Comparison of ENCODE assay signal across 11 cellular contexts in the genomic region with DNA sequence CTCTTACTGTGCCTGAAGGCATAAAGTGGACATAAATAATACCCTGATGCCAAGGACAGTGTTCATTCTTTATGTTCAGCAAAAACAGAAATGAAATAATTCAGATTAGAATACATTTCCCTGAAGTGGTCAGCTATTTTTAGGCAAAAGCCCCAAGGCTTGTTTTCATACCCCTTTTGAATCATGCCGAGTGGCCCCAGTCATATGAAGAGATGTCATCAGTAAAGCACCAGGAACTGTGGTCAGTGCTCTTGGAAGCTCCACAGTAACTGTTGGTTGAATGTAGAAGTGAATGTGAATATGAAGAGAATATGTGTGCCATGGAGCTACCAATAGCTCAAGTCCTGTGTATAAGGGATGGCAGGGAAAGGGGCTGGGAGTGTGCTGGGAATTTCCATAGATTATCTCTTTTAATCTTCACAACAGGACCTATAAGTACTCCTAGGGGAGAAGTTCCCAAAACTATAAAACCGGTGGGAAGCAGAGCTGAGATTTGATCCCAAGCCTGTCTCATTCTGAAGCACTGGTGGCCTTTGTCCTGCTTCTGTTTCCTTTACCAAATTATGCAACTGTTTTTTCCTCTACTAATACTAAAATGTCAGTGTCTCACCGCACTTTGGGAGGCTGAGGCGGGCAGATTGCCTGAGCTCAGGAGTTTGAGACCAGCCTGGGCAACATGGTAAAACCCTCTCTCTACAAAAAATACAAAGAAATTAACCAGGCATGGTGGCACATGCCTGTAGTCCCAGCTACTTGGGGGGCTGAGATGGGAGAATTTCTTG. TPM values are rescaled to one million over a fixed set of nuclear protein-coding genes. Genes with fewer than 3 reads are reported as not detected.
DNase-seq lines count a peak whose midpoint lies in the region; ATAC-seq, FAIRE-seq and TF ChIP-seq lines count a peak whose summit lies in the region.
"Had no signal": no experiment of that assay in that cellular context is flagged by ENCODE, and none has a peak within 500 bp of the region (broad histone marks: within the 10 kb centered on the region; RNA-seq: fewer than 3 reads in every experiment).

No MANE protein-coding gene starts in this region.

- peak overlapping the region; percentile 44; the same call in 1 of the 2 replicates for H3K9ac ChIP-seq in HepG2 (ENCODE audit: insufficient read depth, low read depth, low read length)

- H3K36me3 ChIP-seq in HepG2 (replicated peaks in 1 of 2; ENCODE audit: control insufficient read depth in 1 of 2, insufficient read depth in 2 of 2, low read length in 2 of 2): peaks cover 0 to 1% of the 10 kb centered on the region in 2 experiments; a peak in 1 of 5 replicates
- H3K36me3 ChIP-seq: SJSA1 had no signal

- no peaks in the 10 kb centered on the region for H3K27me3 Mint-ChIP-seq in Calu3 (ENCODE audit: unreplicated experiment)
- no peaks in the 10 kb centered on the region for H3K27me3 Mint-ChIP-seq in activated T-helper 2 cell treated with anti-CD3 and anti-CD28 coated beads, Interferon-gamma antibody, Interleukin-2, Interleukin-4, amounts not matched to agents 10 μg/mL and 5 μg/mL and 100 μg/mL, durations not matched to agents 14 hours and 24 hours and 36 hours (ENCODE audit: low read depth)

- H3K27ac Mint-ChIP-seq in Calu3 (ENCODE audit: unreplicated experiment): peak overlapping the region; percentile 37
- no peak overlapping the region for H3K27ac Mint-ChIP-seq in activated T-helper 2 cell treated with anti-CD3 and anti-CD28 coated beads, Interferon-gamma antibody, Interleukin-2, Interleukin-4, amounts not matched to agents 10 μg/mL and 5 μg/mL and 100 μg/mL, durations not matched to agents 14 hours and 24 hours and 36 hours
- H3K27ac Mint-ChIP-seq: memory B cell had no signal

- H2AFZ ChIP-seq in HepG2 (ENCODE audit: low read length): no peak overlapping the region

- peaks cover 100% of the 10 kb centered on the region for H3K4me1 ChIP-seq in HepG2 (ENCODE audit: insufficient read depth, low read length)

- no peak for TF ChIP-seq RAD21 in HepG2 (CRISPR knock-in tag; IDR thresholded peaks at IDR 0.05)

- H3K9me3 Mint-ChIP-seq in Calu3 (ENCODE audit: low read depth, unreplicated experiment): no peaks in the 10 kb centered on the region
- no peaks in the 10 kb centered on the region for H3K9me3 Mint-ChIP-seq in activated T-helper 2 cell treated with anti-CD3 and anti-CD28 coated beads, Interferon-gamma antibody, Interleukin-2, Interleukin-4, amounts not matched to agents 10 μg/mL and 5 μg/mL and 100 μg/mL, durations not matched to agents 14 hours and 24 hours and 36 hours
- H3K9me3 Mint-ChIP-seq: memory B cell had no signal

- no peak overlapping the region for H3K4me3 ChIP-seq in HepG2 (replicated peaks in 1 of 3; ENCODE audit: insufficient read depth in 1 of 3, low read depth in 2 of 3, low read length in 3 of 3)
- H3K4me3 ChIP-seq: SJSA1 had no signal

- no peak for FAIRE-seq in HepG2 (lab: Jason Lieb, UNC)

- no peak overlapping the region for H3K4me3 Mint-ChIP-seq in Calu3 (ENCODE audit: low read depth, unreplicated experiment)
- no peak overlapping the region for H3K4me3 Mint-ChIP-seq in activated T-helper 2 cell treated with anti-CD3 and anti-CD28 coated beads, Interferon-gamma antibody, Interleukin-2, Interleukin-4, amounts not matched to agents 10 μg/mL and 5 μg/mL and 100 μg/mL, durations not matched to agents 14 hours and 24 hours and 36 hours (ENCODE audit: low read depth)
- H3K4me3 Mint-ChIP-seq: memory B cell had no signal

- TF ChIP-seq POLR2A in HepG2 (IDR thresholded peaks at IDR 0.05; ENCODE audit: insufficient read depth in 1 of 2, low read depth in 2 of 2, low read length in 2 of 2): no peak

- TF ChIP-seq CTCF in Calu3 (IDR thresholded peaks at IDR 0.05; ENCODE audit: unreplicated experiment) (no peak), HepG2 (CRISPR knock-in tag; IDR thresholded peaks at IDR 0.05) (no peak)

- no peaks in the 10 kb centered on the region for H4K20me1 ChIP-seq in HepG2 (ENCODE audit: insufficient read depth, low read length)

- ATAC-seq in GM21381 (IDR thresholded peaks at IDR 0.05; ENCODE audit: unreplicated experiment) (peak; percentile 35), HepG2 (no peak; the same call in 2 of the 3 replicates), HG02763 (IDR thresholded peaks at IDR 0.05; ENCODE audit: unreplicated experiment) (no peak)

- peak in 1 of 2 experiments; percentile 8; a peak in 1 of 4 replicates for TF ChIP-seq EP300 in HepG2 (IDR thresholded peaks at IDR 0.05; ENCODE audit: low read depth in 2 of 2, low read length in 2 of 2)
- TF ChIP-seq EP300 in HepG2 (CRISPR knock-in tag; IDR thresholded peaks at IDR 0.05; ENCODE audit: borderline replicate concordance): no peak

- DNase-seq in Calu3: no peak
- DNase-seq in LHCN-M2 (ENCODE audit: low read depth): peak; percentile 56
- no peak for DNase-seq in HepG2 (ENCODE audit: low spot score)
- no peak for DNase-seq in NCI-H446 (lab: John Stamatoyannopoulos, UW)
- DNase-seq in activated T-helper 2 cell treated with anti-CD3 and anti-CD28 coated beads, Interferon-gamma antibody, Interleukin-2, Interleukin-4, amounts not matched to agents 10 μg/mL and 5 μg/mL and 100 μg/mL, durations not matched to agents 14 hours and 24 hours and 36 hours (ENCODE audit: low spot score): no peak
- DNase-seq in activated CD4-positive, alpha-beta T cell treated with anti-CD3 and anti-CD28 coated beads for 4 hours: no peak
- DNase-seq: DMS79 treated with DMSO at 0.1 percent for 48 hours had no signal

- peak overlapping the region; percentile 54 for H3K4me2 ChIP-seq in HepG2 (ENCODE audit: low read depth, low read length)

- POLR2A ChIA-PET in HepG2 (lab: Yijun Ruan, JAX): interaction anchor here (1.1 to 1.9 kb wide), 2 partner anchors 39 to 52 kb away, joined by 5 read pairs; partner anchors contain the start of gene FNIP2

- peaks cover 60% of the 10 kb centered on the region for H3K79me2 ChIP-seq in HepG2 (ENCODE audit: insufficient read depth, low read length)

- H3K36me3 Mint-ChIP-seq in Calu3 (ENCODE audit: insufficient read depth, unreplicated experiment): peaks cover 20% of the 10 kb centered on the region
- no peaks in the 10 kb centered on the region for H3K36me3 Mint-ChIP-seq in activated T-helper 2 cell treated with anti-CD3 and anti-CD28 coated beads, Interferon-gamma antibody, Interleukin-2, Interleukin-4, amounts not matched to agents 10 μg/mL and 5 μg/mL and 100 μg/mL, durations not matched to agents 14 hours and 24 hours and 36 hours (ENCODE audit: low read depth)
- H3K36me3 Mint-ChIP-seq: memory B cell had no signal

- peak overlapping the region; percentile 65 for H3K27ac ChIP-seq in HepG2 (ENCODE audit: extremely low read length, insufficient read depth, low read length)
- H3K27ac ChIP-seq: SJSA1 had no signal

- no peaks in the 10 kb centered on the region for H3K27me3 ChIP-seq in HepG2 (ENCODE audit: control insufficient read depth in 1 of 2, insufficient read depth in 2 of 2, low read length in 2 of 2)
- H3K27me3 ChIP-seq: SJSA1 had no signal

- in situ Hi-C loops in HepG2 (cut with HindIII; ENCODE audit: extremely low pct_ligation_motif_present, low pct_unique_long_range_greater_than_20kb): no loop called here

- H3K9me3 ChIP-seq in HepG2 (ENCODE audit: low read length): no peaks in the 10 kb centered on the region
- H3K9me3 ChIP-seq: SJSA1 had no signal

- BruUV-seq in Calu3 (replicated peaks; lab: Mats Ljungman, UMichigan) (no TSS peak), HepG2 (replicated peaks; lab: Mats Ljungman, UMichigan) (no TSS peak)

- WGBS in HepG2 (ENCODE audit: low lambda C conversion rate): 36% methylated on average over 4 of the region's 4 CpGs

- CTCF ChIA-PET in Calu3 (lab: Charles Lee) (interaction anchor here (0.6 to 0.7 kb wide), 2 partner anchors 28 to 29 kb away, joined by 3 read pairs; no protein-coding TSS in a partner anchor), HepG2 (lab: Yijun Ruan, JAX; ENCODE audit: low intra/inter-chr PET ratio, low total read pairs) (no interaction called here)

- H3K4me1 Mint-ChIP-seq in Calu3 (ENCODE audit: low read depth, unreplicated experiment): peaks cover 81% of the 10 kb centered on the region
- peaks cover 67% of the 10 kb centered on the region for H3K4me1 Mint-ChIP-seq in activated T-helper 2 cell treated with anti-CD3 and anti-CD28 coated beads, Interferon-gamma antibody, Interleukin-2, Interleukin-4, amounts not matched to agents 10 μg/mL and 5 μg/mL and 100 μg/mL, durations not matched to agents 14 hours and 24 hours and 36 hours (ENCODE audit: low read depth)
- H3K4me1 Mint-ChIP-seq: memory B cell had no signal

- intact Hi-C loops in Calu3 (cut with micrococcal nuclease; ENCODE audit: unreplicated experiment): no loop called here
- intact Hi-C loops in HepG2 (cut with micrococcal nuclease; ENCODE audit: unreplicated experiment): loop anchor here (2.0 kb wide), 1 partner anchor 23 kb away; no protein-coding TSS in a partner anchor
- intact Hi-C loops in activated T-helper 2 cell treated with anti-CD3 and anti-CD28 coated beads, Interferon-gamma antibody, Interleukin-2, Interleukin-4, amounts not matched to agents 10 μg/mL and 5 μg/mL and 100 μg/mL, durations not matched to agents 14 hours and 24 hours and 36 hours (cut with micrococcal nuclease): loop anchor here (1.0 to 2.0 kb wide), 2 partner anchors 11 to 91 kb away; no protein-coding TSS in a partner anchor

RNA-seq across cellular contexts. Expression of gene FNIP2, which starts 52.6 kb away (rescaled TPM):
- total RNA-seq in Calu3 (2022) (35.3 and 38.7 TPM in 2 replicates), LHCN-M2 (2014; rRNA removed) (15.1 and 17.6 TPM in 2 replicates), HepG2 (2016; rRNA removed; fragmentation: Illumina TruSeq; extraction: Trizol) (15.5 and 21.8 TPM in 2 replicates)
- polyA plus RNA-seq in LHCN-M2 (2012): 6.8 TPM
- total RNA-seq in HepG2 (2016; cell fraction: cytosol; rRNA removed; fragmentation: Illumina TruSeq; extraction: Trizol; ENCODE audit: low read depth): 3.0 and 4.9 TPM in 2 replicates
- total RNA-seq in HepG2 (2016; cell fraction: insoluble cytoplasmic fraction; rRNA removed; fragmentation: Illumina TruSeq; extraction: Trizol): 14.7 and 18.4 TPM in 2 replicates
- total RNA-seq in HepG2 (2016; cell fraction: membrane; rRNA removed; fragmentation: Illumina TruSeq; extraction: Trizol): 10.4 and 11.2 TPM in 2 replicates
- 22.6 and 22.8 TPM in 2 replicates for total RNA-seq in HepG2 (2016; cell fraction: nucleus; rRNA removed; fragmentation: Illumina TruSeq; extraction: Trizol)
- polyA plus RNA-seq in HepG2 (2011; rRNA removed): 21.0 and 24.0 TPM in 2 replicates
- 15.3 and 25.0 TPM in 2 replicates for polyA plus RNA-seq in HepG2 (2011; cell fraction: cytosol; rRNA removed)
- polyA plus RNA-seq in HepG2 (2011; cell fraction: nucleus; rRNA removed): 13.4 and 17.1 TPM in 2 replicates
- 38.7 and 42.8 TPM in 2 replicates for polyA plus RNA-seq in HepG2 (2012)
- 0.37 and 0.41 TPM in 2 replicates for polyA plus RNA-seq in HepG2 (2016; cell fraction: cytosol; fragmentation: Illumina TruSeq; extraction: Trizol; ENCODE audit: low read depth)
- 12.9 and 13.3 TPM in 2 replicates for polyA plus RNA-seq in HepG2 (2016; cell fraction: insoluble cytoplasmic fraction; fragmentation: Illumina TruSeq; extraction: Trizol; ENCODE audit: low read depth)
- polyA plus RNA-seq in HepG2 (2016; cell fraction: membrane; fragmentation: Illumina TruSeq; extraction: Trizol; ENCODE audit: low read depth): 2.1 TPM in 2 replicates
- polyA plus RNA-seq in HepG2 (2016; cell fraction: nucleus; fragmentation: Illumina TruSeq; extraction: Trizol; ENCODE audit: insufficient read depth, low read depth): 11.3 and 12.9 TPM in 2 replicates
- polyA minus RNA-seq in HepG2 (2011; rRNA and poly(A)+ RNA removed; ENCODE audit: low replicate concordance): 1.8 and 45.2 TPM in 2 replicates
- 33.4 and 50.0 TPM in 2 replicates for polyA minus RNA-seq in HepG2 (2011; cell fraction: cytosol; rRNA and poly(A)+ RNA removed)
- polyA minus RNA-seq in HepG2 (2011; cell fraction: nucleus; rRNA and poly(A)+ RNA removed): 74.3 and 82.9 TPM in 2 replicates
- 10.5 and 11.9 TPM in 2 replicates for total RNA-seq in activated T-helper 2 cell treated with anti-CD3 and anti-CD28 coated beads, Interferon-gamma antibody, Interleukin-2, Interleukin-4, amounts not matched to agents 10 μg/mL and 5 μg/mL and 100 μg/mL, durations not matched to agents 14 hours and 24 hours and 36 hours
